14 cellular contexts compared by ENCODE assay signal in the genomic region with DNA sequence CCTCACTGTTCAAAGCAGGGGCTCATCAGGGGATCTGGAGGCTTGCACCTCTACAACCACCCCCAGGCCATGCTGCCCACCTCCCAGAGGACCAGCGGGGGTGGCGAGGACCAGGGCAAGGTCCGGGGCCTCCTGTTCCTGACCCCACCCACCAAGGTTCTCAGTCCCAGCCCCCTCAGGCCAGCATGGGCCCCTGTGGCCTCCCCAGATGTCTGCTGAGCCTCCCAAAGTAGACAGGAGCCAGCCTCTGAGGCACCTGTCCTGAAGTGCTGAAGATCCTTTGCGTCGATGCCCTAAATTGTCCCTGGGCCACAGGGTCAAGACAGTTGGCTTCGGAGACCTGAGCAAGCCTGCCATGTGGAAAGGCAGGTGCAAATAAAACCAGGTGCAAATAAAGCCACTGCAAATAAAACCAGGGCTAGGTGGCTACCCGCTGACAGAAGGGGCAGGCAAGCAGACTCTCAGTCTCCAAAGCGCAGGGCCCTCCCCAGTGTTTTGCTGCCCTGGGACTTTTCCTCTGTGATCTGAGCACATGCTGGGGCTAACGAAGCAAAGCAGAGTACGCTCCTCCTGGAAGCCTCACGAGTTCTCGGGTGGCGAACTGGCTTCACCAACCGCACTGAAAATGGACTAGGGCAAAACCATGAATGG.
"Had no signal": no experiment of that assay in that cellular context is flagged by ENCODE, and none has a peak within 500 bp of the region (broad histone marks: within the 10 kb centered on the region; RNA-seq: fewer than 3 reads in every experiment).

No MANE protein-coding gene starts in this region.

- H3K4me3 ChIP-seq: heart left ventricle, left lung, mucosa of descending colon, sigmoid colon, testis had no signal

- ATAC-seq: activated CD4-positive, alpha-beta T cell treated with anti-CD3 and anti-CD28 coated beads for 36 hours; activated CD8-positive, alpha-beta T cell treated with anti-CD3 and anti-CD28 coated beads for 36 hours; left lung; mucosa of descending colon; natural killer cell had no signal

- DNase-seq: activated CD4-positive, alpha-beta T cell treated with anti-CD3 and anti-CD28 coated beads for 36 hours; activated CD8-positive, alpha-beta memory T cell treated with anti-CD3 and anti-CD28 coated beads, Interleukin-2, amount 50 U/mL, for 4 hours; activated CD8-positive, alpha-beta T cell treated with anti-CD3 and anti-CD28 coated beads for 36 hours; activated naive CD4-positive, alpha-beta T cell; foreskin melanocyte; natural killer cell; occipital lobe; sigmoid colon; T-helper 9 cell; testis had no signal

- H3K4me3 Mint-ChIP-seq: activated CD4-positive, alpha-beta T cell treated with anti-CD3 and anti-CD28 coated beads for 36 hours; activated CD8-positive, alpha-beta T cell treated with anti-CD3 and anti-CD28 coated beads for 36 hours; natural killer cell; stimulated activated naive CD8-positive, alpha-beta T cell treated with anti-CD3 and anti-CD28 coated beads, Interleukin-15, Interleukin-2, amounts not matched to agents 100 ng/mL and 50 ng/mL, for 24 hours had no signal

- H3K27me3 ChIP-seq: heart left ventricle, left lung, sigmoid colon, testis had no signal

- H3K4me1 ChIP-seq: sigmoid colon, testis had no signal

- H3K4me1 Mint-ChIP-seq: activated CD4-positive, alpha-beta T cell treated with anti-CD3 and anti-CD28 coated beads for 36 hours; natural killer cell had no signal

- H3K27ac ChIP-seq: left lung, sigmoid colon, testis had no signal

- H3K9me3 Mint-ChIP-seq: activated CD8-positive, alpha-beta T cell treated with anti-CD3 and anti-CD28 coated beads for 36 hours; natural killer cell; stimulated activated naive CD8-positive, alpha-beta T cell treated with anti-CD3 and anti-CD28 coated beads, Interleukin-15, Interleukin-2, amounts not matched to agents 100 ng/mL and 50 ng/mL, for 24 hours had no signal

- H3K27me3 Mint-ChIP-seq: activated CD4-positive, alpha-beta T cell treated with anti-CD3 and anti-CD28 coated beads for 36 hours; activated CD8-positive, alpha-beta T cell treated with anti-CD3 and anti-CD28 coated beads for 36 hours; stimulated activated naive CD8-positive, alpha-beta T cell treated with anti-CD3 and anti-CD28 coated beads, Interleukin-15, Interleukin-2, amounts not matched to agents 100 ng/mL and 50 ng/mL, for 24 hours had no signal

- H3K9me3 ChIP-seq: heart left ventricle, left lung, mucosa of descending colon, sigmoid colon, testis had no signal

- H3K36me3 Mint-ChIP-seq: natural killer cell had no signal

- H3K27ac Mint-ChIP-seq: activated CD4-positive, alpha-beta T cell treated with anti-CD3 and anti-CD28 coated beads for 36 hours; activated CD8-positive, alpha-beta T cell treated with anti-CD3 and anti-CD28 coated beads for 36 hours; natural killer cell; stimulated activated naive CD8-positive, alpha-beta T cell treated with anti-CD3 and anti-CD28 coated beads, Interleukin-15, Interleukin-2, amounts not matched to agents 100 ng/mL and 50 ng/mL, for 24 hours had no signal
